ENCODE assay signal across 1 cellular context in genomic region chr2:73284296-73285161, GRCh38.
TF ChIP-seq lines count a peak whose summit lies in the region.

Gene FBXO41, minus strand, starts transcription at chr2:73284478. Its CDS starts 14,848 bp downstream, at chr2:73269630.

TF ChIP-seq in HepG2, 621 proteins besides CTCF, POLR2A, EP300 and RAD21 (continued from another document and continues in another):
- TF ChIP-seq ZNF770 (CRISPR knock-in tag; IDR thresholded peaks at IDR 0.05) (peak; percentile 36; the same call in 1 of the 2 replicates), NRL (CRISPR knock-in tag; IDR thresholded peaks at IDR 0.05; ENCODE audit: borderline replicate concordance) (0 out of 2 replicates have a peak, but pooled peaks have one; percentile 63), YEATS4 (CRISPR knock-in tag; IDR thresholded peaks at IDR 0.05; ENCODE audit: borderline replicate concordance) (no peak; the same call in 1 of the 2 replicates), PHB2 (IDR thresholded peaks at IDR 0.05; ENCODE audit: partially characterized antibody) (no peak), ATF6 (CRISPR knock-in tag; conservative IDR thresholded peaks at IDR 0.05) (no peak), HDAC1 (CRISPR knock-in tag; IDR thresholded peaks at IDR 0.05) (peak; percentile 41; the same call in 1 of the 2 replicates), ZNF589 (CRISPR knock-in tag; conservative IDR thresholded peaks at IDR 0.05) (peak; percentile 70; the same call in 1 of the 2 replicates), ZBTB46 (CRISPR knock-in tag; IDR thresholded peaks at IDR 0.05; ENCODE audit: borderline replicate concordance) (no peak), CBX2 (IDR thresholded peaks at IDR 0.05; ENCODE audit: low read depth, low read length) (no peak), CBX2 (CRISPR knock-in tag; IDR thresholded peaks at IDR 0.05; ENCODE audit: low read depth) (no peak), ZNF780A (CRISPR knock-in tag; IDR thresholded peaks at IDR 0.05) (no peak), POGK (CRISPR knock-in tag; conservative IDR thresholded peaks at IDR 0.05) (0 out of 2 replicates have a peak, but pooled peaks have one; percentile 44), HNF4G (IDR thresholded peaks at IDR 0.05; ENCODE audit: borderline replicate concordance, low read depth, low read length) (0 out of 2 replicates have a peak, but pooled peaks have one; percentile 14), HNF4G (CRISPR knock-in tag; IDR thresholded peaks at IDR 0.05; ENCODE audit: borderline replicate concordance, low read depth) (no peak; the same call in none of the 2 replicates), ZNF710 (CRISPR knock-in tag; IDR thresholded peaks at IDR 0.05; ENCODE audit: borderline replicate concordance) (peak; percentile 50; the same call in 1 of the 2 replicates), ZNF567 (CRISPR knock-in tag; IDR thresholded peaks at IDR 0.05; ENCODE audit: borderline replicate concordance) (0 out of 2 replicates have a peak, but pooled peaks have one; percentile 69), ZNF607 (CRISPR knock-in tag; IDR thresholded peaks at IDR 0.05; ENCODE audit: borderline replicate concordance) (peak; percentile 69; the same call in 1 of the 2 replicates), ATF7-NPFF (CRISPR knock-in tag; IDR thresholded peaks at IDR 0.05; ENCODE audit: low read depth) (peak; percentile 13; the same call in 1 of the 2 replicates), TIGD3 (CRISPR knock-in tag; IDR thresholded peaks at IDR 0.05; ENCODE audit: borderline replicate concordance) (no peak), RAD51 (IDR thresholded peaks at IDR 0.05; ENCODE audit: borderline replicate concordance) (no peak), RBM39 (IDR thresholded peaks at IDR 0.05; ENCODE audit: low read depth, low read length, poor library complexity, severe bottlenecking) (no peak), ZNF12 (CRISPR knock-in tag; IDR thresholded peaks at IDR 0.05) (no peak), ELK4 (CRISPR knock-in tag; IDR thresholded peaks at IDR 0.05; ENCODE audit: borderline replicate concordance) (no peak), TBX3 (IDR thresholded peaks at IDR 0.05; ENCODE audit: borderline replicate concordance) (no peak), TRIM24 (CRISPR knock-in tag; IDR thresholded peaks at IDR 0.05) (0 out of 2 replicates have a peak, but pooled peaks have one; percentile 17), GTF3A (CRISPR knock-in tag; conservative IDR thresholded peaks at IDR 0.05) (no peak), EZH2 (conservative IDR thresholded peaks at IDR 0.05; ENCODE audit: low read depth, low read length) (no peak), ARNT2 (CRISPR knock-in tag; IDR thresholded peaks at IDR 0.05; ENCODE audit: low read depth) (peak; percentile 35; the same call in 1 of the 2 replicates), MTERF4 (CRISPR knock-in tag; IDR thresholded peaks at IDR 0.05) (no peak), HES4 (CRISPR knock-in tag; IDR thresholded peaks at IDR 0.05; ENCODE audit: borderline replicate concordance) (no peak), SNAPC2 (CRISPR knock-in tag; IDR thresholded peaks at IDR 0.05) (no peak), ZSCAN22 (CRISPR knock-in tag; IDR thresholded peaks at IDR 0.05) (0 out of 2 replicates have a peak, but pooled peaks have one; percentile 23), E2F5 (CRISPR knock-in tag; conservative IDR thresholded peaks at IDR 0.05) (no peak), ZNF792 (CRISPR knock-in tag; IDR thresholded peaks at IDR 0.05) (no peak), ZFP36L2 (CRISPR knock-in tag; IDR thresholded peaks at IDR 0.05) (no peak), RNF2 (conservative IDR thresholded peaks at IDR 0.05; ENCODE audit: low read depth) (no peak)
- TF ChIP-seq, protein P1, sequence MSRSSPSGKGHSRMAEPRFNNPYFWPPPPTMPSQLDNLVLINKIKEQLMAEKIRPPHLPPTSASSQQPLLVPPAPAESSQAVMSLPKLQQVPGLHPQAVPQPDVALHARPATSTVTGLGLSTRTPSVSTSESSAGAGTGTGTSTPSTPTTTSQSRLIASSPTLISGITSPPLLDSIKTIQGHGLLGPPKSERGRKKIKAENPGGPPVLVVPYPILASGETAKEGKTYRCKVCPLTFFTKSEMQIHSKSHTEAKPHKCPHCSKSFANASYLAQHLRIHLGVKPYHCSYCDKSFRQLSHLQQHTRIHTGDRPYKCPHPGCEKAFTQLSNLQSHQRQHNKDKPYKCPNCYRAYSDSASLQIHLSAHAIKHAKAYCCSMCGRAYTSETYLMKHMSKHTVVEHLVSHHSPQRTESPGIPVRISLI (CRISPR knock-in tag; IDR thresholded peaks at IDR 0.05; ENCODE audit: borderline replicate concordance), result no peak
- TF ChIP-seq, protein P2, sequence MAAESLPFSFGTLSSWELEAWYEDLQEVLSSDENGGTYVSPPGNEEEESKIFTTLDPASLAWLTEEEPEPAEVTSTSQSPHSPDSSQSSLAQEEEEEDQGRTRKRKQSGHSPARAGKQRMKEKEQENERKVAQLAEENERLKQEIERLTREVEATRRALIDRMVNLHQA (CRISPR knock-in tag; IDR thresholded peaks at IDR 0.05), result no peak
- TF ChIP-seq, protein P3, sequence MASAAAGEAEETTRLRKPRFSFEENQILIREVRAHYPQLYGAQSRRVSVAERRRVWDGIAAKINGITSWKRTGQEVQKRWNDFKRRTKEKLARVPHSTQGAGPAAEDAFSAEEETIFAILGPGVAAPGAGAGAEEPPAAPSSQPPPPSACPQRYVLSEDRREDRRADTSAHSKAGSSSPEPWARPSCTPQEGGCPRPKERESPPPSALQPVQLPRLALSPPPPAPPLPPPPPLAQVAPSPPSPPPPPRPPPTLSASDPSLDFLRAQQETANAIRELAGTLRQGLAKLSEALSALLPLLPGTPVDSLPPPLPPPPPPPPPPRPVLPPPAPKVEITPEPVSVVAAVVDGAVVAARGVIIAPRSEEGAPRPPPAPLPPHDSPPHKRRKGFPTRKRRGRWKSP (CRISPR knock-in tag; IDR thresholded peaks at IDR 0.05), result peak; percentile 55; the same call in 1 of the 2 replicates
